27 cellular contexts compared by ENCODE assay signal in genomic region chr4:39274503-39274902, GRCh38.
"Had no signal": no experiment of that assay in that cellular context is flagged by ENCODE, and none has a peak within 500 bp of the region (broad histone marks: within the 10 kb centered on the region; RNA-seq: fewer than 3 reads in every experiment).

No MANE protein-coding gene starts in this region.

- H3K4me1 ChIP-seq: colonic mucosa, esophagus squamous epithelium, foreskin keratinocyte, gastrocnemius medialis, gastroesophageal sphincter, heart left ventricle, heart right ventricle had no signal

- FAIRE-seq: colon, endometrium, endothelial cell of umbilical vein, frontal cortex had no signal

- H3K27me3 ChIP-seq: colonic mucosa, dorsolateral prefrontal cortex, esophagus squamous epithelium, foreskin keratinocyte, gastrocnemius medialis, gastroesophageal sphincter, heart left ventricle, heart right ventricle had no signal

- H3K27ac ChIP-seq: colonic mucosa, coronary artery, dorsolateral prefrontal cortex, epithelial cell of prostate, esophagus squamous epithelium, foreskin keratinocyte, gastrocnemius medialis, gastroesophageal sphincter, heart left ventricle, heart right ventricle had no signal

- DNase-seq: colonic mucosa; cortex of kidney; dermis blood vessel endothelial cell; dorsolateral prefrontal cortex; effector CD4-positive, alpha-beta T cell; effector CD8-positive, alpha-beta T cell; effector memory CD4-positive, alpha-beta T cell; effector memory CD8-positive, alpha-beta T cell; endodermal cell; erythroblast; esophagus squamous epithelium; foreskin fibroblast; foreskin keratinocyte; foreskin melanocyte; gastrocnemius medialis; glutamatergic neuron; head of caudate nucleus; heart left ventricle; heart right ventricle had no signal

- ATAC-seq: effector memory CD8-positive, alpha-beta T cell; esophagus mucosa; foreskin keratinocyte; gastrocnemius medialis; gastroesophageal sphincter; heart left ventricle; heart right ventricle had no signal

- H3K9me3 ChIP-seq: colonic mucosa, esophagus squamous epithelium, gastrocnemius medialis, gastroesophageal sphincter, heart left ventricle, heart right ventricle had no signal

- H3K4me3 ChIP-seq: colonic mucosa, coronary artery, dorsolateral prefrontal cortex, esophagus squamous epithelium, gastrocnemius medialis, gastroesophageal sphincter, heart left ventricle, heart right ventricle had no signal

- H3K36me3 ChIP-seq: colonic mucosa had no signal
